Comparison of ENCODE assay signal across 24 cellular contexts in genomic region chr10:110619514-110619913, GRCh38. TPM values are rescaled to one million over a fixed set of nuclear protein-coding genes. Genes with fewer than 3 reads are reported as not detected.
"Had no signal": no experiment of that assay in that cellular context is flagged by ENCODE, and none has a peak within 500 bp of the region (broad histone marks: within the 10 kb centered on the region; RNA-seq: fewer than 3 reads in every experiment).

No MANE protein-coding gene starts in this region.

- H3K4me3 ChIP-seq: lung, prostate gland, sigmoid colon, skin epidermis, testis, tibial nerve, upper lobe of right lung, vagina had no signal

- H3K4me1 ChIP-seq: foreskin keratinocyte, parathyroid adenoma, prostate gland, testis, tibial nerve, upper lobe of right lung, vagina had no signal

- H3K4me1 Mint-ChIP-seq: naive B cell had no signal

- H3K9me3 Mint-ChIP-seq: endodermal cell; stimulated activated naive CD8-positive, alpha-beta T cell treated with anti-CD3 and anti-CD28 coated beads, Interleukin-15, amount 100 ng/mL, for 72 hours had no signal

- DNase-seq: effector CD4-positive, alpha-beta T cell; endodermal cell; erythroblast; foreskin keratinocyte; left colon; left ventricle myocardium superior; mesenchymal stem cell; midbrain; naive B cell; nephron progenitor cell; sigmoid colon; stimulated activated CD4-positive, alpha-beta T cell treated with anti-CD3 and anti-CD28 coated beads, Interleukin-2, amount 100 ng/mL, for 24 hours; stimulated activated CD4-positive, alpha-beta T cell treated with anti-CD3 and anti-CD28 coated beads, Interleukin-4, amount 100 ng/mL, for 4 hours; stimulated activated naive B cell treated with anti-CD40 and anti-IgM and Interleukin-4, amounts not matched to agents 10 μg/mL and 1 μg/mL and 100 μg/mL, for 72 hours; stimulated activated naive CD8-positive, alpha-beta T cell treated with anti-CD3 and anti-CD28 coated beads, Interleukin-15, amount 100 ng/mL, for 72 hours; testis; upper lobe of right lung had no signal

- H3K36me3 ChIP-seq: prostate gland, sigmoid colon, tibial nerve, upper lobe of right lung, vagina had no signal

- H3K27me3 Mint-ChIP-seq: stimulated activated naive CD8-positive, alpha-beta T cell treated with anti-CD3 and anti-CD28 coated beads, Interleukin-15, amount 100 ng/mL, for 72 hours had no signal

- H3K4me3 Mint-ChIP-seq: endodermal cell; naive B cell; nephron progenitor cell; stimulated activated naive B cell treated with anti-CD40 and anti-IgM and Interleukin-4, amounts not matched to agents 10 μg/mL and 1 μg/mL and 100 μg/mL, for 72 hours; stimulated activated naive CD8-positive, alpha-beta T cell treated with anti-CD3 and anti-CD28 coated beads, Interleukin-15, amount 100 ng/mL, for 72 hours had no signal

- H3K36me3 Mint-ChIP-seq: stimulated activated naive B cell treated with anti-CD40 and anti-IgM and Interleukin-4, amounts not matched to agents 10 μg/mL and 1 μg/mL and 100 μg/mL, for 72 hours had no signal

- H3K27ac ChIP-seq: foreskin keratinocyte, parathyroid adenoma, prostate gland, sigmoid colon, skin epidermis, testis, tibial nerve, upper lobe of right lung, vagina had no signal

- H3K9me3 ChIP-seq: prostate gland, sigmoid colon, testis, tibial nerve, upper lobe of right lung, vagina had no signal

- ATAC-seq: foreskin keratinocyte; left colon; left ventricle myocardium superior; stimulated activated naive B cell treated with anti-CD40 and anti-IgM and Interleukin-4, amounts not matched to agents 10 μg/mL and 1 μg/mL and 100 μg/mL, for 72 hours; stimulated activated naive CD8-positive, alpha-beta T cell treated with anti-CD3 and anti-CD28 coated beads, Interleukin-15, amount 100 ng/mL, for 72 hours; upper lobe of right lung had no signal

- H3K27ac Mint-ChIP-seq: endodermal cell; naive B cell; nephron progenitor cell; stimulated activated naive B cell treated with anti-CD40 and anti-IgM and Interleukin-4, amounts not matched to agents 10 μg/mL and 1 μg/mL and 100 μg/mL, for 72 hours; stimulated activated naive CD8-positive, alpha-beta T cell treated with anti-CD3 and anti-CD28 coated beads, Interleukin-15, amount 100 ng/mL, for 72 hours had no signal

- H3K27me3 ChIP-seq: sigmoid colon, testis, tibial nerve, upper lobe of right lung, vagina had no signal

RNA-seq across cellular contexts. Expression of gene RBM20, which starts 24.6 kb away (rescaled TPM):
- total RNA-seq: endothelial cell of umbilical vein, foreskin keratinocyte had no signal
